ENCODE assay signal across 8 cellular contexts in genomic region chr1:43454270-43455011, GRCh38. TPM values are rescaled to one million over a fixed set of nuclear protein-coding genes. Genes with fewer than 3 reads are reported as not detected.
DNase-seq lines count a peak whose midpoint lies in the region; ATAC-seq and TF ChIP-seq lines count a peak whose summit lies in the region.

No MANE protein-coding gene starts in this region.

- H3K4me3 ChIP-seq in HUES64 (ENCODE audit: low read length) (peak overlapping the region; percentile 67), Panc1 (ENCODE audit: low read depth in 2 of 2, low read length in 2 of 2) (peak overlapping the region; percentile 49 to 58), neural cell (ENCODE audit: low read length) (peak overlapping the region; percentile 60), testis (peak overlapping the region; percentile 63 to 64)

- TF ChIP-seq RAD21 in neural cell (conservative IDR thresholded peaks at IDR 0.05), result no peak

- H3K36me3 ChIP-seq in HUES64 (ENCODE audit: insufficient read depth, low read length), result peaks cover 26% of the 10 kb centered on the region
- H3K36me3 ChIP-seq in Panc1 (ENCODE audit: control insufficient read depth, insufficient read depth, low read length), result no peaks in the 10 kb centered on the region
- peaks cover 4% of the 10 kb centered on the region for H3K36me3 ChIP-seq in neural cell (ENCODE audit: insufficient read depth, low read length)
- H3K36me3 ChIP-seq in testis (ENCODE audit: low read depth, missing control alignments), result no peaks in the 10 kb centered on the region

- no peaks in the 10 kb centered on the region for H3F3A ChIP-seq in neural cell (ENCODE audit: insufficient read depth, low read length, poor library complexity, severe bottlenecking)

- peaks cover 15% of the 10 kb centered on the region for H3K36me3 Mint-ChIP-seq in activated naive CD4-positive, alpha-beta T cell treated with anti-CD3 and anti-CD28 coated beads, Interleukin-2, amount 10 ng/mL, durations not matched to agents 7 days and 5 days

- peak overlapping the region; percentile 13 for H3K4me2 ChIP-seq in neural cell (ENCODE audit: low read length)

- peaks cover 29% of the 10 kb centered on the region for H3K27me3 Mint-ChIP-seq in activated naive CD4-positive, alpha-beta T cell treated with anti-CD3 and anti-CD28 coated beads, Interleukin-2, amount 10 ng/mL, durations not matched to agents 7 days and 5 days

- H3K4me3 Mint-ChIP-seq in activated naive CD4-positive, alpha-beta T cell treated with anti-CD3 and anti-CD28 coated beads, Interleukin-2, amount 10 ng/mL, durations not matched to agents 7 days and 5 days, result peak overlapping the region; percentile 83

- intact Hi-C loops in Panc1 (cut with micrococcal nuclease; ENCODE audit: unreplicated experiment) (no loop called here), testis (cut with DNase I; ENCODE audit: low total_unique reads) (no loop called here)

- BruUV-seq in Panc1 (replicated peaks; lab: Mats Ljungman, UMichigan), result no TSS peak

- 66% methylated on average over 19 of the region's 19 CpGs for WGBS in HUES64
- 9 to 10% methylated on average over 19 of the region's 19 CpGs for WGBS in testis, 2 donors

- CTCF ChIA-PET in Panc1 (lab: Charles Lee), result no interaction called here
- CTCF ChIA-PET in activated naive CD4-positive, alpha-beta T cell treated with anti-CD3 and anti-CD28 coated beads, Interleukin-2, amount 10 ng/mL, durations not matched to agents 7 days and 5 days (lab: Charles Lee), result interaction anchor here (0.7 kb wide), 1 partner anchor 228 kb away, joined by 3 read pairs; no protein-coding TSS in a partner anchor

- H3K27me3 ChIP-seq in HUES64 (ENCODE audit: insufficient read depth, low read length) (no peaks in the 10 kb centered on the region), Panc1 (ENCODE audit: control insufficient read depth, insufficient read depth, low read length) (no peaks in the 10 kb centered on the region), foreskin keratinocyte (no peaks in the 10 kb centered on the region), neural cell (ENCODE audit: insufficient read depth, low read depth, low read length) (no peaks in the 10 kb centered on the region), testis (no peaks in the 10 kb centered on the region)

- peak overlapping the region; percentile 77 for H3K9ac ChIP-seq in HUES64 (ENCODE audit: low read depth, low read length)
- H3K9ac ChIP-seq in neural cell (ENCODE audit: low read length), result peak overlapping the region; percentile 50

- no peaks in the 10 kb centered on the region for H3K79me2 ChIP-seq in neural cell (replicated peaks; ENCODE audit: insufficient read depth, low read length)

- H3K9me2 ChIP-seq in neural cell (ENCODE audit: insufficient read depth, low read length), result no peaks in the 10 kb centered on the region

- no peaks in the 10 kb centered on the region for H4K20me1 ChIP-seq in neural cell (ENCODE audit: insufficient read depth)

- H3K4me1 Mint-ChIP-seq in activated naive CD4-positive, alpha-beta T cell treated with anti-CD3 and anti-CD28 coated beads, Interleukin-2, amount 10 ng/mL, durations not matched to agents 7 days and 5 days, result peaks cover 23% of the 10 kb centered on the region

- TF ChIP-seq EP300 in neural cell (conservative IDR thresholded peaks at IDR 0.05; ENCODE audit: poor library complexity, severe bottlenecking), result no peak

- H3K9me3 Mint-ChIP-seq in activated naive CD4-positive, alpha-beta T cell treated with anti-CD3 and anti-CD28 coated beads, Interleukin-2, amount 10 ng/mL, durations not matched to agents 7 days and 5 days, result no peaks in the 10 kb centered on the region

- in situ Hi-C loops in Panc1 (cut with HindIII; ENCODE audit: low pct_unique_long_range_greater_than_20kb, low sequenced_read_pairs), result no loop called here

- H3K27ac ChIP-seq in HUES64 (ENCODE audit: low read depth, low read length) (peak overlapping the region; percentile 65), Panc1 (ENCODE audit: low read length) (peak overlapping the region; percentile 96), foreskin keratinocyte (peak overlapping the region; percentile 66), neural cell (ENCODE audit: low read length) (no peak overlapping the region), testis (peak overlapping the region; percentile 85 to 95)

- H3K9me3 ChIP-seq in HUES64 (ENCODE audit: insufficient read depth, low read depth, low read length) (no peaks in the 10 kb centered on the region), Panc1 (ENCODE audit: control insufficient read depth, insufficient read depth, low read depth, low read length) (no peaks in the 10 kb centered on the region), neural cell (ENCODE audit: low read length) (no peaks in the 10 kb centered on the region), testis (no peaks in the 10 kb centered on the region)

- no peak for TF ChIP-seq POLR2A in testis (IDR thresholded peaks at IDR 0.05)

- H3K4me1 ChIP-seq in HUES64 (ENCODE audit: insufficient read depth, low read length) (peaks cover 17% of the 10 kb centered on the region), Panc1 (ENCODE audit: control insufficient read depth, insufficient read depth, low read length) (peaks cover 17% of the 10 kb centered on the region), foreskin keratinocyte (peaks cover 19% of the 10 kb centered on the region), testis (peaks cover 5% of the 10 kb centered on the region)

- TF ChIP-seq CTCF in Panc1 (IDR thresholded peaks at IDR 0.05) (no peak), foreskin keratinocyte (conservative IDR thresholded peaks at IDR 0.05) (no peak), neural cell (IDR thresholded peaks at IDR 0.05; ENCODE audit: poor library complexity, severe bottlenecking) (no peak), testis (IDR thresholded peaks at IDR 0.05) (peak in 1 of 3 experiments; percentile 6)

- H3K27ac Mint-ChIP-seq in activated naive CD4-positive, alpha-beta T cell treated with anti-CD3 and anti-CD28 coated beads, Interleukin-2, amount 10 ng/mL, durations not matched to agents 7 days and 5 days, result peak overlapping the region; percentile 86

- POLR2A ChIA-PET in Panc1 (lab: Charles Lee), result interaction anchor here (0.6 to 1.0 kb wide), 2 partner anchors 19 to 70 kb away, joined by 3 to 4 read pairs; no protein-coding TSS in a partner anchor

- ATAC-seq in GM19372 (IDR thresholded peaks at IDR 0.05; ENCODE audit: low read depth, unreplicated experiment) (peak; percentile 76), Panc1 (peak; percentile 66), foreskin keratinocyte (peak; percentile 82)

- peak; percentile 95 to 96 for DNase-seq in AML-193 (lab: John Stamatoyannopoulos, UW)
- DNase-seq in Panc1 (ENCODE audit: low read depth, low spot score), result no peak
- DNase-seq in activated naive CD4-positive, alpha-beta T cell treated with anti-CD3 and anti-CD28 coated beads, Interleukin-2, amount 10 ng/mL, durations not matched to agents 7 days and 5 days, result peak; percentile 81
- DNase-seq in foreskin keratinocyte, result peak; percentile 77 to 91
- peak; percentile 83 for DNase-seq in testis

- no peak overlapping the region for H2AFZ ChIP-seq in neural cell (ENCODE audit: low read depth, low read length)

TF ChIP-seq in neural cell, 6 proteins besides CTCF, POLR2A, EP300 and RAD21:
- TF ChIP-seq TAF1 (IDR thresholded peaks at IDR 0.05; ENCODE audit: low read depth) (no peak), SMC3 (conservative IDR thresholded peaks at IDR 0.05; ENCODE audit: poor library complexity) (no peak), REST (IDR thresholded peaks at IDR 0.05; ENCODE audit: borderline replicate concordance) (no peak), MXI1 (conservative IDR thresholded peaks at IDR 0.05; ENCODE audit: poor library complexity, severe bottlenecking) (no peak), EZH2 (IDR thresholded peaks at IDR 0.05; ENCODE audit: borderline replicate concordance, insufficient read depth, low read length, poor library complexity, severe bottlenecking) (no peak), POLR2AphosphoS5 (IDR thresholded peaks at IDR 0.05) (no peak)

RNA-seq across cellular contexts. Expression of gene HYI, which starts 0.7 kb away (rescaled TPM):
- 14.3 TPM for polyA plus RNA-seq in HUES64 (2013, experiment 1 of 2)
- 16.5 TPM for polyA plus RNA-seq in HUES64 (2013, experiment 2 of 2)
- 55.3 TPM for total RNA-seq in Panc1 (2021; ENCODE audit: unreplicated experiment)
- polyA plus RNA-seq in Panc1 (2012; ENCODE audit: insufficient read length), result 75.3 TPM
- total RNA-seq in foreskin keratinocyte, result 86.0 and 93.4 TPM in 2 replicates
- 104 and 115 TPM in 2 replicates for polyA plus RNA-seq in foreskin keratinocyte
- 14.8 and 20.2 TPM in 2 replicates for polyA plus RNA-seq in neural cell
- polyA minus RNA-seq in neural cell, result 2.2 and 8.5 TPM in 2 replicates
- total RNA-seq in testis, result 10 to 100 TPM; 21.2 to 35.5 TPM
- 20.1 TPM for polyA plus RNA-seq in testis (ENCODE audit: insufficient read depth, low read depth, low replicate concordance)
